ENCODE assay signal across 16 cellular contexts in the genomic region with DNA sequence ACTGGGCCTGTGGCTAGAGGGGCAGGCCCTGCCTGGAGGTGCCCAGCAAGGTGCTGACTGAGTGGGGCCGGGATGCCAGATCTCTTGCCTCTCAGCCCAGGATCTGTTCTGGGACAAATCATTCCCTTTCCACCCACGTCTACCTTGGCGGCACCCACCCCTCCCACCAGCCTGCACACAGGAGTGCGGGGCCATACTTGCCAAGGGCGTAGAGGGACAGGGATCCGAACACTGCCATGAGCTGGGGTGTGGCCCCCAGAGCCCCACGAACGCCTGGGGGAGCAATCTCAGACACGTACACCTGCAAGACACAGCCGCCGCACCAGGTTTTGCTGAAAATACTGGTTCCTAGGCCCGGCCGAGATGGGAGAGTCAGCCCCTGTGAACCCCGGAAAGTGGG. TPM values are rescaled to one million over a fixed set of nuclear protein-coding genes. Genes with fewer than 3 reads are reported as not detected.
DNase-seq lines count a peak whose midpoint lies in the region; ATAC-seq and TF ChIP-seq lines count a peak whose summit lies in the region.
"Had no signal": no experiment of that assay in that cellular context is flagged by ENCODE, and none has a peak within 500 bp of the region (broad histone marks: within the 10 kb centered on the region; RNA-seq: fewer than 3 reads in every experiment).

No MANE protein-coding gene starts in this region.

- no peaks in the 10 kb centered on the region for H3K27me3 Mint-ChIP-seq in stimulated activated memory B cell treated with anti-CD40 and anti-IgM and Interleukin-4, amounts not matched to agents 10 μg/mL and 1 μg/mL and 100 μg/mL, for 72 hours

- H3F3A ChIP-seq in Loucy (ENCODE audit: low read depth): peaks cover 15% of the 10 kb centered on the region

- H3K9me3 Mint-ChIP-seq in stimulated activated memory B cell treated with anti-CD40 and anti-IgM and Interleukin-4, amounts not matched to agents 10 μg/mL and 1 μg/mL and 100 μg/mL, for 72 hours: no peaks in the 10 kb centered on the region

- H3K4me1 ChIP-seq in BE2C: peaks cover 3% of the 10 kb centered on the region; the same call in 1 of the 2 replicates
- peaks cover 65% of the 10 kb centered on the region for H3K4me1 ChIP-seq in Loucy (ENCODE audit: insufficient read depth, low read length, poor library complexity, severe bottlenecking)

- H3K9me3 ChIP-seq in BE2C: no peaks in the 10 kb centered on the region
- no peaks in the 10 kb centered on the region for H3K9me3 ChIP-seq in Loucy (ENCODE audit: insufficient read depth, low read depth, low read length)
- H3K9me3 ChIP-seq: A549, HAP-1, MG63, Peyer's patch had no signal

- no peaks in the 10 kb centered on the region for H3K9me2 ChIP-seq in Loucy (replicated peaks; ENCODE audit: low read depth, low read length)

- peaks cover 44% of the 10 kb centered on the region for H3K4me1 Mint-ChIP-seq in stimulated activated memory B cell treated with anti-CD40 and anti-IgM and Interleukin-4, amounts not matched to agents 10 μg/mL and 1 μg/mL and 100 μg/mL, for 72 hours

- no peak for ATAC-seq in stimulated activated memory B cell treated with anti-CD40 and anti-IgM and Interleukin-4, amounts not matched to agents 10 μg/mL and 1 μg/mL and 100 μg/mL, for 72 hours
- ATAC-seq: A549, Right ventricle myocardium inferior had no signal

- H3K4me3 Mint-ChIP-seq in stimulated activated memory B cell treated with anti-CD40 and anti-IgM and Interleukin-4, amounts not matched to agents 10 μg/mL and 1 μg/mL and 100 μg/mL, for 72 hours: no peak overlapping the region

- intact Hi-C loops in head of caudate nucleus (cut with DNase I): loop anchor here (10.0 kb wide), 1 partner anchor 121 kb away; a partner anchor contains a TSS

- no peak overlapping the region for H2AFZ ChIP-seq in Loucy (ENCODE audit: low read length)

- H3K4me3 ChIP-seq in BE2C (ENCODE audit: low read depth, low read length) (no peak overlapping the region), Loucy (ENCODE audit: low read length, poor library complexity, severe bottlenecking) (peak overlapping the region; percentile 13)
- H3K4me3 ChIP-seq: A549, HAP-1, MG63, Peyer's patch had no signal

- H3K79me2 ChIP-seq in Loucy (ENCODE audit: insufficient read depth, low read length): peaks cover 35% of the 10 kb centered on the region

- H3K36me3 Mint-ChIP-seq in stimulated activated memory B cell treated with anti-CD40 and anti-IgM and Interleukin-4, amounts not matched to agents 10 μg/mL and 1 μg/mL and 100 μg/mL, for 72 hours: peaks cover 24% of the 10 kb centered on the region

- peak overlapping the region; percentile 53 for H3K9ac ChIP-seq in Loucy (ENCODE audit: low read depth, low read length, poor library complexity, severe bottlenecking)

- DNase-seq in BE2C: peak; percentile 4
- DNase-seq in head of caudate nucleus: peak in 27 of 42 donors; percentile 19 to 74 (median 53)
- DNase-seq in amniotic stem cell (lab: John Stamatoyannopoulos, UW): no peak
- no peak for DNase-seq in nucleus accumbens (lab: John Stamatoyannopoulos, UW)
- DNase-seq in globus pallidus (ENCODE audit: low spot score): no peak
- DNase-seq: Karpas-422, MG63, NCI-H1048, NCI-H1436 treated with DMSO at 0.1 percent for 48 hours, NCI-H2081 treated with DMSO at 0.1 percent for 48 hours, Peyer's patch had no signal

- H3K36me3 ChIP-seq in BE2C (peaks cover 33% of the 10 kb centered on the region), Loucy (ENCODE audit: insufficient read depth, low read length) (no peaks in the 10 kb centered on the region)
- H3K36me3 ChIP-seq: HAP-1, MG63, Peyer's patch had no signal

- H4K20me1 ChIP-seq in Loucy (ENCODE audit: insufficient read depth, low read length, poor library complexity, severe bottlenecking): no peaks in the 10 kb centered on the region

- H3K4me2 ChIP-seq in Loucy (ENCODE audit: low read depth, low read length, poor library complexity, severe bottlenecking): peak overlapping the region; percentile 97
- H3K4me2 ChIP-seq: A549 had no signal

- H3K27me3 ChIP-seq in BE2C (no peaks in the 10 kb centered on the region), Loucy (ENCODE audit: insufficient read depth, low read length, poor library complexity, severe bottlenecking) (no peaks in the 10 kb centered on the region)
- H3K27me3 ChIP-seq: MG63, Peyer's patch had no signal

- TF ChIP-seq CTCF in BE2C (IDR thresholded peaks at IDR 0.05; ENCODE audit: low read depth, low read length) (no peak), Loucy (conservative IDR thresholded peaks at IDR 0.05; ENCODE audit: low read length) (no peak)

- H3K27ac Mint-ChIP-seq in stimulated activated memory B cell treated with anti-CD40 and anti-IgM and Interleukin-4, amounts not matched to agents 10 μg/mL and 1 μg/mL and 100 μg/mL, for 72 hours: peak overlapping the region; percentile 61

RNA-seq across cellular contexts. Expression of a gene that starts 2.9 kb away (rescaled TPM):
- polyA plus RNA-seq in BE2C (2012; ENCODE audit: insufficient read depth, insufficient read length, low read depth): 33.4 TPM

RNA-seq across cellular contexts. Expression of a gene that starts 16.3 kb away (rescaled TPM):
- 29.3 TPM for polyA plus RNA-seq in BE2C (2012; ENCODE audit: insufficient read depth, insufficient read length, low read depth)

RNA-seq across cellular contexts. Expression of a gene that starts 48.7 kb away (rescaled TPM):
- not detected for polyA plus RNA-seq in BE2C (2012; ENCODE audit: insufficient read depth, insufficient read length, low read depth)
- polyA plus RNA-seq: A549 had no signal

RNA-seq across cellular contexts. Expression of a gene that starts 53.9 kb away (rescaled TPM):
- 6.1 TPM for polyA plus RNA-seq in BE2C (2012; ENCODE audit: insufficient read depth, insufficient read length, low read depth)

RNA-seq across cellular contexts. Expression of a gene that starts 58.2 kb away (rescaled TPM):
- polyA plus RNA-seq in BE2C (2012; ENCODE audit: insufficient read depth, insufficient read length, low read depth): 63.9 TPM

Comparison
In these comparisons a context has a peak if more than half of its experiments do, and no peak if none do; other contexts are left out.
1. DNase-seq: peak in BE2C (single experiment) and head of caudate nucleus (27 of 42); none in amniotic stem cell (single experiment), nucleus accumbens (0 of 56) and globus pallidus (single experiment).